8 cellular contexts compared by ENCODE assay signal in the genomic region with DNA sequence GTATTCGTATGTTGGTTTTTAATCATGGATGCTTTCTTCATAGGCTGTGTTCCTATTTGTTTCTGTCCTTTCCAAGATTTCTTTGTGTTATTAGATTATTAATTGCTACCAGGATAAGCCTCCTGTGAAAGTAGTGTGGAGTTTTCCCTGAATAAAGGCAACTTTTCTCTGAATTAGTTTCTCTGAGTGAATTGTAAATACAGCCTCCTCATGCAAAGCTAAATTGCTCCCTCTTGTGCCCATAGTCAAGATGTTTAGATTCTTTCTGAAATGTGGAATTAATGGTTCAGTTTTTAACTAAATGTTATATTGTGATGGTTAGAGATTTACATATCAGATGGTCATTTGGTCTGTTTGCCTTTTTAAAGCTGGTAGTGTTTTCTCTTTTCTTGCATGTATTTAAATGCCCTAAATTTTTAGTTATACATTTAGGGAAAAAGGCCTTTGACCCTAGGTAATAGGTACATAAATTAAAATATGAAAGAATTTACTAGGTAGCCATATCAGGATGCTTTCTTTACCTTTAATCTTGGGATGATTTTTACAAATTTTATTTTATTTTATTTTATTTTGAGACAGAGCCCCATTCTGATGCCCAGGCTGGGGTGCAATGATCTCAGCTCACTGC. TPM values are rescaled to one million over a fixed set of nuclear protein-coding genes. Genes with fewer than 3 reads are reported as not detected.
DNase-seq lines count a peak whose midpoint lies in the region; ATAC-seq and TF ChIP-seq lines count a peak whose summit lies in the region.

No MANE protein-coding gene starts in this region.

- DNase-seq in ACHN (peak; percentile 82), GM10266 (ENCODE audit: extremely low spot score) (peak; percentile 54), NB4 (ENCODE audit: low read depth) (peak; percentile 79), T-helper 17 cell (no peak), fibroblast of villous mesenchyme (ENCODE audit: low read depth) (peak; percentile 77), retina (peak; percentile 15), OCI-M2 (lab: John Stamatoyannopoulos, UW; ENCODE audit: unreplicated experiment) (no peak), lower leg skin (ENCODE audit: low spot score in 2 of 2) (no peak)

- no peaks in the 10 kb centered on the region for H3K9me3 ChIP-seq in T-helper 17 cell (ENCODE audit: control insufficient read depth, low read length, poor library complexity, severe bottlenecking)

- intact Hi-C loops in lower leg skin (cut with DNase I; ENCODE audit: low total_unique reads): loop anchor here (5.0 kb wide), 1 partner anchor 87 kb away; no protein-coding TSS in a partner anchor

- H3K4me3 ChIP-seq in NB4 (ENCODE audit: low read depth, low read length) (no peak overlapping the region), fibroblast of villous mesenchyme (ENCODE audit: low read depth, low read length) (no peak overlapping the region), lower leg skin (ENCODE audit: low read depth, poor library complexity, severe bottlenecking) (no peak overlapping the region)

- TF ChIP-seq CTCF in GM10266 (IDR thresholded peaks at IDR 0.05; ENCODE audit: control insufficient read depth, insufficient read depth, low read depth, missing control alignments): peak; percentile 57
- TF ChIP-seq CTCF in NB4 (IDR thresholded peaks at IDR 0.05; ENCODE audit: low read depth, low read length): peak; percentile 46
- peak; percentile 66 for TF ChIP-seq CTCF in fibroblast of villous mesenchyme (IDR thresholded peaks at IDR 0.05; ENCODE audit: insufficient read depth, low read depth, low read length)
- no peak for TF ChIP-seq CTCF in lower leg skin (IDR thresholded peaks at IDR 0.05)

- ATAC-seq in T-helper 17 cell: peak; percentile 51

- TF ChIP-seq POLR2A in NB4 (IDR thresholded peaks at IDR 0.05; ENCODE audit: extremely low read depth, insufficient read length) (no peak), lower leg skin (IDR thresholded peaks at IDR 0.05) (no peak)

- peaks cover 19% of the 10 kb centered on the region for H3K4me1 Mint-ChIP-seq in T-helper 17 cell

- peaks cover 13% of the 10 kb centered on the region for H3K36me3 Mint-ChIP-seq in T-helper 17 cell (ENCODE audit: low read depth)

- no peaks in the 10 kb centered on the region for H3K27me3 Mint-ChIP-seq in T-helper 17 cell

- no peak overlapping the region for H3K4me3 Mint-ChIP-seq in T-helper 17 cell

- WGBS in lower leg skin, 2 donors: 94 to 95% methylated on average over 1 of the region's 1 CpG

- in situ Hi-C loops in ACHN (cut with HindIII; ENCODE audit: low pct_ligation_motif_present, low pct_unique_long_range_greater_than_20kb, low sequenced_read_pairs): no loop called here

- H3K27ac Mint-ChIP-seq in T-helper 17 cell: no peak overlapping the region

RNA-seq across cellular contexts. Expression of a gene that starts 8.9 kb away (rescaled TPM):
- total RNA-seq in T-helper 17 cell (10 to 100 TPM; 20.7 to 23.9 TPM), fibroblast of villous mesenchyme (17.7 and 40.2 TPM in 2 replicates), lower leg skin (1 to 10 TPM; 5.7 to 8.5 (median 6.5) TPM)

RNA-seq across cellular contexts. Expression of a gene that starts 9.4 kb away (rescaled TPM):
- 1 to 10 TPM; 2.3 to 3.1 TPM for total RNA-seq in T-helper 17 cell
- 61.5 and 90.7 TPM in 2 replicates for total RNA-seq in fibroblast of villous mesenchyme
- total RNA-seq in lower leg skin: 1 to 10 TPM in 3 of 4 donors, under 1 TPM in 1; 0.42 to 5.3 (median 3.2) TPM

Comparison
In these comparisons a context has a peak if more than half of its experiments do, and no peak if none do; other contexts are left out.
1. DNase-seq: peak in ACHN (single experiment), GM10266 (single experiment), NB4 (single experiment), fibroblast of villous mesenchyme (single experiment) and retina (single experiment); none in T-helper 17 cell (0 of 3), OCI-M2 (single experiment) and lower leg skin (0 of 2).
2. CTCF ChIP-seq: peak in GM10266 (single experiment), NB4 (single experiment) and fibroblast of villous mesenchyme (single experiment); none in lower leg skin (0 of 3).